Comparison of ENCODE assay signal across 26 cellular contexts in the genomic region with DNA sequence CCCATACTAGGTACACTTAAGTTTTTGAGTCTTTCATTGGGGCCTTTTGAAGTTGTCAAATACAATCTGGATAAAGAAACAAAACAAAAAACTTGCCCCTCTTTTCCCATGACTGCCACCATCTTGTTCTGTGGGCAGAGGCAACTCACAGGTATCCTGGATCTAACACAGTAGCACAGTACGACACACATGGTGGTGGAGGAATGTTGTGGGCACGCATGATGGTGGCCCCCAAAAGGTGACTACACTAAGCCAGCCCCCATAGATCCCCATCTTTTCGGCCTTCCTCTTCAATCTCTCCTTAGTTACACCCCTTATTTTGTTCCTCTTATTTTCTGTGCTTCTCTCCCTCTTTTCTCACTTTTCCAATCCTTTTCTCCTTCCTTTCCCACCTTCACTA. TPM values are rescaled to one million over a fixed set of nuclear protein-coding genes. Genes with fewer than 3 reads are reported as not detected.
DNase-seq lines count a peak whose midpoint lies in the region; ATAC-seq, FAIRE-seq and TF ChIP-seq lines count a peak whose summit lies in the region.
"Had no signal": no experiment of that assay in that cellular context is flagged by ENCODE, and none has a peak within 500 bp of the region (broad histone marks: within the 10 kb centered on the region; RNA-seq: fewer than 3 reads in every experiment).

No MANE protein-coding gene starts in this region.

- H3K79me1 ChIP-seq in H9 (ENCODE audit: insufficient read depth, low read depth, low read length, poor library complexity, severe bottlenecking), result no peaks in the 10 kb centered on the region

- H3K23ac ChIP-seq in H9 (ENCODE audit: insufficient read length, low read depth, low read length), result no peak overlapping the region

- no peak for ATAC-seq in WTC11
- ATAC-seq in GM21360 (IDR thresholded peaks at IDR 0.05; ENCODE audit: unreplicated experiment), result no peak
- no peak for ATAC-seq in HG03442 (IDR thresholded peaks at IDR 0.05; ENCODE audit: unreplicated experiment)
- ATAC-seq: activated T-helper 17 cell treated with anti-CD3 and anti-CD28 coated beads, Interleukin-2, amount 50 U/mL, for 72 hours; GM23338; stimulated activated memory B cell treated with anti-CD40 and anti-IgM and Interleukin-4, amounts not matched to agents 10 μg/mL and 1 μg/mL and 100 μg/mL, for 72 hours; upper lobe of right lung had no signal

- H3K4me3 Mint-ChIP-seq in Calu3 (ENCODE audit: low read depth, unreplicated experiment), result no peak overlapping the region
- no peak overlapping the region for H3K4me3 Mint-ChIP-seq in H9
- H3K4me3 Mint-ChIP-seq in WTC11, result no peak overlapping the region
- H3K4me3 Mint-ChIP-seq: activated B cell treated with CpG ODN at 0.5 μM for 24 hours; activated naive CD4-positive, alpha-beta T cell treated with anti-CD3 and anti-CD28 coated beads, Interleukin-2, amount 10 ng/mL, durations not matched to agents 7 days and 5 days; activated T-helper 17 cell treated with anti-CD3 and anti-CD28 coated beads, Interleukin-2, amount 50 U/mL, for 72 hours; GM23338; nephron; stimulated activated memory B cell treated with anti-CD40 and anti-IgM and Interleukin-4, amounts not matched to agents 10 μg/mL and 1 μg/mL and 100 μg/mL, for 72 hours had no signal

- H3K79me2 ChIP-seq in H9 (ENCODE audit: insufficient read depth, low read length) (peaks cover under 1% of the 10 kb centered on the region; the same call in 1 of the 2 replicates), endothelial cell of umbilical vein (ENCODE audit: control insufficient read depth, insufficient read depth, low read length) (peaks cover 28% of the 10 kb centered on the region)

- DNase-seq in Calu3, result no peak
- no peak for DNase-seq in H9
- DNase-seq in WTC11 (ENCODE audit: low spot score), result no peak
- no peak for DNase-seq in endothelial cell of umbilical vein (ENCODE audit: low read depth, low spot score)
- DNase-seq in NCI-H524 treated with DMSO at 0.1 percent for 48 hours (lab: John Stamatoyannopoulos, UW), result no peak
- DNase-seq: activated B cell treated with CpG ODN at 0.5 μM for 24 hours; activated CD4-positive, alpha-beta T cell treated with anti-CD3 and anti-CD28 coated beads, Interleukin-2, amount 50 U/mL, for 48 hours; activated CD8-positive, alpha-beta memory T cell treated with anti-CD3 and anti-CD28 coated beads, Interleukin-2, amount 50 U/mL, for 4 hours; activated naive CD4-positive, alpha-beta T cell treated with anti-CD3 and anti-CD28 coated beads, Interleukin-2, amount 10 ng/mL, durations not matched to agents 7 days and 5 days; amygdala; brain microvascular endothelial cell; DMS79; GDM1; hypothalamus; mammary epithelial cell; NCI-H146; NCI-H226; SIG-M5; upper lobe of right lung had no signal

- no peak overlapping the region for H3K18ac ChIP-seq in H9 (ENCODE audit: insufficient read length, low read depth, low read length)

- H3K27ac ChIP-seq in H9 (ENCODE audit: insufficient read length, low read depth, low read length), result no peak overlapping the region
- no peak overlapping the region for H3K27ac ChIP-seq in endothelial cell of umbilical vein (ENCODE audit: insufficient read depth, low read depth, low read length)
- H3K27ac ChIP-seq: BLaER1 treated with 17β-estradiol and CSF1 and Interleukin-3, amounts not matched to agents 10 nM and 100 nM; brain microvascular endothelial cell; upper lobe of right lung had no signal

- no peak overlapping the region for H3K4ac ChIP-seq in H9 (ENCODE audit: low read depth, low read length)

- H4K5ac ChIP-seq in H9 (ENCODE audit: insufficient read length, low read depth, low read length), result no peak overlapping the region

- no peak overlapping the region for H3K4me3 ChIP-seq in endothelial cell of umbilical vein (replicated peaks in 1 of 3; ENCODE audit: insufficient read depth in 1 of 3, low read depth in 1 of 3, low read length in 3 of 3)
- H3K4me3 ChIP-seq: BLaER1 treated with 17β-estradiol and CSF1 and Interleukin-3, amounts not matched to agents 10 nM and 100 nM; GM23338; upper lobe of right lung had no signal

- H3K9me3 Mint-ChIP-seq in Calu3 (ENCODE audit: low read depth, unreplicated experiment), result peaks cover 2% of the 10 kb centered on the region
- no peaks in the 10 kb centered on the region; a peak in 1 of 5 replicates for H3K9me3 Mint-ChIP-seq in H9
- no peaks in the 10 kb centered on the region for H3K9me3 Mint-ChIP-seq in WTC11
- H3K9me3 Mint-ChIP-seq: activated B cell treated with CpG ODN at 0.5 μM for 24 hours; activated naive CD4-positive, alpha-beta T cell treated with anti-CD3 and anti-CD28 coated beads, Interleukin-2, amount 10 ng/mL, durations not matched to agents 7 days and 5 days; activated T-helper 17 cell treated with anti-CD3 and anti-CD28 coated beads, Interleukin-2, amount 50 U/mL, for 72 hours; GM23338; nephron had no signal

- no peaks in the 10 kb centered on the region for H4K20me1 ChIP-seq in H9 (ENCODE audit: control insufficient read depth, insufficient read depth, insufficient read length)
- H4K20me1 ChIP-seq in endothelial cell of umbilical vein (replicated peaks; ENCODE audit: control insufficient read depth, extremely low read depth, insufficient read depth, low read length), result peaks cover 9% of the 10 kb centered on the region

- H4K8ac ChIP-seq in H9 (replicated peaks; ENCODE audit: insufficient read length, low read depth, low read length), result no peak overlapping the region

- H2BK5ac ChIP-seq in H9 (ENCODE audit: insufficient read length, low read length), result no peak overlapping the region

- POLR2A ChIA-PET in WTC11 (lab: Charles Lee) (no interaction called here), endothelial cell of umbilical vein (lab: Charles Lee) (no interaction called here)

- no peak overlapping the region for H3K9ac ChIP-seq in H9 (ENCODE audit: extremely low read depth, insufficient read length, low read length)
- H3K9ac ChIP-seq in endothelial cell of umbilical vein (replicated peaks; ENCODE audit: extremely low read depth, insufficient read depth, low read length), result no peak overlapping the region
- H3K9ac ChIP-seq: BLaER1 treated with 17β-estradiol and CSF1 and Interleukin-3, amounts not matched to agents 10 nM and 100 nM had no signal

- H3K27me3 ChIP-seq in H9 (ENCODE audit: insufficient read depth, low read length) (no peaks in the 10 kb centered on the region), endothelial cell of umbilical vein (ENCODE audit: control insufficient read depth in 2 of 2, insufficient read depth in 2 of 2, low read length in 2 of 2) (no peaks in the 10 kb centered on the region)
- H3K27me3 ChIP-seq: BLaER1 treated with 17β-estradiol and CSF1 and Interleukin-3, amounts not matched to agents 10 nM and 100 nM; brain microvascular endothelial cell; upper lobe of right lung had no signal

- TF ChIP-seq CTCF in Calu3 (IDR thresholded peaks at IDR 0.05; ENCODE audit: unreplicated experiment) (no peak), H9 (conservative IDR thresholded peaks at IDR 0.05) (no peak), WTC11 (IDR thresholded peaks at IDR 0.05) (no peak), endothelial cell of umbilical vein (IDR thresholded peaks at IDR 0.05; ENCODE audit: extremely low read depth in 1 of 2, insufficient read depth in 1 of 2, low read depth in 1 of 2, low read length in 2 of 2) (no peak)

- H2AFZ ChIP-seq in H9 (ENCODE audit: low read length), result no peak overlapping the region
- H2AFZ ChIP-seq in endothelial cell of umbilical vein (ENCODE audit: low read depth, low read length), result no peak overlapping the region
- H2AFZ ChIP-seq: GM23338 had no signal

- H2BK12ac ChIP-seq in H9 (ENCODE audit: insufficient read length, low read depth, low read length), result no peak overlapping the region

- H3K4me2 ChIP-seq in H9 (ENCODE audit: insufficient read depth, insufficient read length, low read length) (no peak overlapping the region), endothelial cell of umbilical vein (ENCODE audit: insufficient read depth, low read length) (no peak overlapping the region)
- H3K4me2 ChIP-seq: BLaER1 treated with 17β-estradiol and CSF1 and Interleukin-3, amounts not matched to agents 10 nM and 100 nM; GM23338 had no signal

- peaks cover 18 to 33% of the 10 kb centered on the region in 2 experiments for H3K36me3 ChIP-seq in endothelial cell of umbilical vein (ENCODE audit: control insufficient read depth in 2 of 2, extremely low read depth in 1 of 2, insufficient read depth in 2 of 2, low read length in 2 of 2)

- intact Hi-C loops in Calu3 (cut with micrococcal nuclease; ENCODE audit: unreplicated experiment) (no loop called here), endothelial cell of umbilical vein (cut with micrococcal nuclease) (no loop called here)

- H4K91ac ChIP-seq in H9 (ENCODE audit: insufficient read length, low read depth, low read length), result no peak overlapping the region

- no peak overlapping the region for H2AK5ac ChIP-seq in H9 (ENCODE audit: insufficient read length, low read length)

- no peak overlapping the region for H3K56ac ChIP-seq in H9 (ENCODE audit: insufficient read length, low read depth, low read length)

- H3T11ph ChIP-seq in H9 (ENCODE audit: low read length), result no peak overlapping the region

- H3K9me3 ChIP-seq in H9 (ENCODE audit: control insufficient read depth, low read depth, low read length) (no peaks in the 10 kb centered on the region), endothelial cell of umbilical vein (replicated peaks; ENCODE audit: control insufficient read depth, insufficient read depth, low read length) (no peaks in the 10 kb centered on the region)
- H3K9me3 ChIP-seq: BLaER1 treated with 17β-estradiol and CSF1 and Interleukin-3, amounts not matched to agents 10 nM and 100 nM; upper lobe of right lung had no signal

- H2BK20ac ChIP-seq in H9 (ENCODE audit: low read depth, low read length, poor library complexity, severe bottlenecking), result no peak overlapping the region

- CTCF ChIA-PET in Calu3 (lab: Charles Lee), result no interaction called here
- CTCF ChIA-PET in WTC11 (lab: Charles Lee), result interaction anchor here (1.4 kb wide), 1 partner anchor 154 kb away, joined by 3 read pairs; no protein-coding TSS in a partner anchor
- CTCF ChIA-PET in endothelial cell of umbilical vein (lab: Charles Lee), result interaction anchor here (0.7 to 1.5 kb wide), 3 partner anchors 11 to 154 kb away, joined by 3 to 4 read pairs (median 3); no protein-coding TSS in a partner anchor

- no CpG with 5 or more reads among the region's 3 CpGs for WGBS in H9 (ENCODE audit: extremely low coverage, insufficient read length, low lambda C conversion rate)

- no peak overlapping the region for H2BK120ac ChIP-seq in H9 (ENCODE audit: low read depth, low read length, poor library complexity, severe bottlenecking)

- H3K4me1 Mint-ChIP-seq in Calu3 (ENCODE audit: low read depth, unreplicated experiment) (peaks cover 42% of the 10 kb centered on the region), H9 (no peaks in the 10 kb centered on the region), WTC11 (no peaks in the 10 kb centered on the region)
- H3K4me1 Mint-ChIP-seq: GM23338 had no signal

- H3K14ac ChIP-seq in H9 (ENCODE audit: insufficient read depth, low read length), result no peak overlapping the region

- FAIRE-seq in endothelial cell of umbilical vein (lab: Jason Lieb, UNC), result no peak

- H2BK15ac ChIP-seq in H9 (ENCODE audit: low read depth, low read length), result no peak overlapping the region

- H3K27me3 Mint-ChIP-seq in Calu3 (ENCODE audit: unreplicated experiment) (no peaks in the 10 kb centered on the region), H9 (ENCODE audit: low read depth) (no peaks in the 10 kb centered on the region), WTC11 (ENCODE audit: low read depth) (no peaks in the 10 kb centered on the region)
- H3K27me3 Mint-ChIP-seq: activated B cell treated with CpG ODN at 0.5 μM for 24 hours; activated naive CD4-positive, alpha-beta T cell treated with anti-CD3 and anti-CD28 coated beads, Interleukin-2, amount 10 ng/mL, durations not matched to agents 7 days and 5 days; activated T-helper 17 cell treated with anti-CD3 and anti-CD28 coated beads, Interleukin-2, amount 50 U/mL, for 72 hours; stimulated activated memory B cell treated with anti-CD40 and anti-IgM and Interleukin-4, amounts not matched to agents 10 μg/mL and 1 μg/mL and 100 μg/mL, for 72 hours had no signal

- no TSS peak for BruUV-seq in Calu3 (replicated peaks; lab: Mats Ljungman, UMichigan)
- no TSS peak for BruUV-seq in endothelial cell of umbilical vein (replicated peaks; lab: Mats Ljungman, UMichigan)

- TF ChIP-seq POLR2A in endothelial cell of umbilical vein (IDR thresholded peaks at IDR 0.05; ENCODE audit: low read depth, low read length), result peak; percentile 8

- H3K23me2 ChIP-seq in H9 (ENCODE audit: insufficient read length, low read depth, low read length, poor library complexity, severe bottlenecking), result no peaks in the 10 kb centered on the region

- H3K4me1 ChIP-seq in H9 (ENCODE audit: insufficient read depth, low read length) (no peaks in the 10 kb centered on the region), endothelial cell of umbilical vein (ENCODE audit: control insufficient read depth, extremely low read depth, insufficient read depth, low read length) (no peaks in the 10 kb centered on the region)
- H3K4me1 ChIP-seq: upper lobe of right lung had no signal

- H3K9me1 ChIP-seq in endothelial cell of umbilical vein (replicated peaks; ENCODE audit: control insufficient read depth, extremely low read depth, insufficient read depth, low read length), result no peaks in the 10 kb centered on the region

- H3K36me3 Mint-ChIP-seq in Calu3 (ENCODE audit: insufficient read depth, unreplicated experiment) (peaks cover 97% of the 10 kb centered on the region), H9 (ENCODE audit: insufficient read depth in 1 of 3, low read depth in 3 of 3) (peaks cover 29 to 58% (median 45%) of the 10 kb centered on the region in 3 experiments), WTC11 (peaks cover 48% of the 10 kb centered on the region)

- dilution Hi-C loops in endothelial cell of umbilical vein (cut with MboI; ENCODE audit: extremely low pct_ligation_motif_present, low sequenced_read_pairs), result no loop called here

- H3K27ac Mint-ChIP-seq in Calu3 (ENCODE audit: unreplicated experiment), result peak overlapping the region; percentile 66
- peak overlapping the region in 2 of 3 experiments; percentile 55 to 67; a peak in 3 of 7 replicates for H3K27ac Mint-ChIP-seq in H9
- no peak overlapping the region; the same call in 1 of the 2 replicates for H3K27ac Mint-ChIP-seq in WTC11
- H3K27ac Mint-ChIP-seq: activated B cell treated with CpG ODN at 0.5 μM for 24 hours; activated naive CD4-positive, alpha-beta T cell treated with anti-CD3 and anti-CD28 coated beads, Interleukin-2, amount 10 ng/mL, durations not matched to agents 7 days and 5 days; activated T-helper 17 cell treated with anti-CD3 and anti-CD28 coated beads, Interleukin-2, amount 50 U/mL, for 72 hours; GM23338; nephron; stimulated activated memory B cell treated with anti-CD40 and anti-IgM and Interleukin-4, amounts not matched to agents 10 μg/mL and 1 μg/mL and 100 μg/mL, for 72 hours had no signal

RNA-seq across cellular contexts. Expression of a gene that starts 4.5 kb away (rescaled TPM):
- total RNA-seq in Calu3 (2022), result 12.7 and 14.4 TPM in 2 replicates
- total RNA-seq in H9 (2021), result 0.13 and 0.42 TPM in 2 replicates
- not detected in 3 replicates for total RNA-seq in WTC11 (2021)
- total RNA-seq in endothelial cell of umbilical vein, result 0.21 and 0.53 TPM in 2 replicates
- polyA plus RNA-seq in endothelial cell of umbilical vein, result not detected in 2 replicates
- polyA plus RNA-seq in endothelial cell of umbilical vein (2011; cell fraction: cytosol; rRNA removed), result not detected in 2 replicates
- polyA plus RNA-seq in endothelial cell of umbilical vein (2011; cell fraction: nucleus; rRNA removed), result 0.25 and 0.32 TPM in 2 replicates
- polyA plus RNA-seq in endothelial cell of umbilical vein (2012), result not detected in 2 replicates
- 0.36 TPM in 1 of 2 replicates, not detected in the other for polyA minus RNA-seq in endothelial cell of umbilical vein
- not detected for polyA minus RNA-seq in endothelial cell of umbilical vein (2011; cell fraction: cytosol; rRNA and poly(A)+ RNA removed)
- polyA minus RNA-seq in endothelial cell of umbilical vein (2011; cell fraction: nucleus; rRNA and poly(A)+ RNA removed), result 0.53 and 0.58 TPM in 2 replicates
- total RNA-seq: upper lobe of right lung had no signal
- polyA plus RNA-seq: GM23338, mammary epithelial cell had no signal

RNA-seq across cellular contexts. Expression of a gene that starts 16.7 kb away (rescaled TPM):
- total RNA-seq in Calu3 (2022), result 756 and 782 TPM in 2 replicates
- 462 and 466 TPM in 2 replicates for total RNA-seq in H9 (2021)
- total RNA-seq in WTC11 (2021), result 378 to 418 TPM (median 391 TPM) in 3 replicates
- total RNA-seq in endothelial cell of umbilical vein, result 446 and 501 TPM in 2 replicates
- 209 and 327 TPM in 2 replicates for polyA plus RNA-seq in endothelial cell of umbilical vein
- polyA plus RNA-seq in endothelial cell of umbilical vein (2011; cell fraction: cytosol; rRNA removed), result 312 and 385 TPM in 2 replicates
- polyA plus RNA-seq in endothelial cell of umbilical vein (2011; cell fraction: nucleus; rRNA removed), result 146 and 242 TPM in 2 replicates
- 674 and 938 TPM in 2 replicates for polyA plus RNA-seq in endothelial cell of umbilical vein (2012)
- 79.6 and 100 TPM in 2 replicates for polyA minus RNA-seq in endothelial cell of umbilical vein
- polyA minus RNA-seq in endothelial cell of umbilical vein (2011; cell fraction: cytosol; rRNA and poly(A)+ RNA removed), result 129 TPM
- polyA minus RNA-seq in endothelial cell of umbilical vein (2011; cell fraction: nucleus; rRNA and poly(A)+ RNA removed), result 71.9 and 97.9 TPM in 2 replicates
